In genomic region chr4:72568959-72569718, GRCh38 we compare ENCODE assay signal across 1 cellular context.
TF ChIP-seq lines count a peak whose summit lies in the region.

ADAMTS3 (minus strand) TSS chr4:72569221; CDS start chr4:72568762, 459 bp downstream.

TF ChIP-seq in K562, 482 proteins besides CTCF, POLR2A, EP300 and RAD21 (continued from another document and continues in another):
- TF ChIP-seq, protein P1, sequence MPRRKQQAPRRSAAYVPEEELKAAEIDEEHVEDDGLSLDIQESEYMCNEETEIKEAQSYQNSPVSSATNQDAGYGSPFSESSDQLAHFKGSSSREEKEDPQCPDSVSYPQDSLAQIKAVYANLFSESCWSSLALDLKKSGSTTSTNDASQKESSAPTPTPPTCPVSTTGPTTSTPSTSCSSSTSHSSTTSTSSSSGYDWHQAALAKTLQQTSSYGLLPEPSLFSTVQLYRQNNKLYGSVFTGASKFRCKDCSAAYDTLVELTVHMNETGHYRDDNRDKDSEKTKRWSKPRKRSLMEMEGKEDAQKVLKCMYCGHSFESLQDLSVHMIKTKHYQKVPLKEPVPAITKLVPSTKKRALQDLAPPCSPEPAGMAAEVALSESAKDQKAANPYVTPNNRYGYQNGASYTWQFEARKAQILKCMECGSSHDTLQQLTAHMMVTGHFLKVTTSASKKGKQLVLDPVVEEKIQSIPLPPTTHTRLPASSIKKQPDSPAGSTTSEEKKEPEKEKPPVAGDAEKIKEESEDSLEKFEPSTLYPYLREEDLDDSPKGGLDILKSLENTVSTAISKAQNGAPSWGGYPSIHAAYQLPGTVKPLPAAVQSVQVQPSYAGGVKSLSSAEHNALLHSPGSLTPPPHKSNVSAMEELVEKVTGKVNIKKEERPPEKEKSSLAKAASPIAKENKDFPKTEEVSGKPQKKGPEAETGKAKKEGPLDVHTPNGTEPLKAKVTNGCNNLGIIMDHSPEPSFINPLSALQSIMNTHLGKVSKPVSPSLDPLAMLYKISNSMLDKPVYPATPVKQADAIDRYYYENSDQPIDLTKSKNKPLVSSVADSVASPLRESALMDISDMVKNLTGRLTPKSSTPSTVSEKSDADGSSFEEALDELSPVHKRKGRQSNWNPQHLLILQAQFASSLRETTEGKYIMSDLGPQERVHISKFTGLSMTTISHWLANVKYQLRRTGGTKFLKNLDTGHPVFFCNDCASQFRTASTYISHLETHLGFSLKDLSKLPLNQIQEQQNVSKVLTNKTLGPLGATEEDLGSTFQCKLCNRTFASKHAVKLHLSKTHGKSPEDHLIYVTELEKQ (CRISPR knock-in tag; IDR thresholded peaks at IDR 0.05) = no peak
- TF ChIP-seq KDM1A (IDR thresholded peaks at IDR 0.05) (0 out of 4 replicates have a peak, but pooled peaks of 1 of the 2 experiments have one; percentile 27), NR4A1 (CRISPR knock-in tag; IDR thresholded peaks at IDR 0.05) (no peak), NR4A1 (tag; IDR thresholded peaks at IDR 0.05) (no peak), BMI1 (IDR thresholded peaks at IDR 0.05; ENCODE audit: low read length) (no peak), C11orf30 (IDR thresholded peaks at IDR 0.05; ENCODE audit: low read depth) (no peak), SRSF9 (IDR thresholded peaks at IDR 0.05; ENCODE audit: borderline replicate concordance, low read depth, low read length) (no peak), TBP (optimal IDR thresholded peaks at IDR 0.05; ENCODE audit: low read depth, low read length) (peak; percentile 81), JUN (IDR thresholded peaks at IDR 0.05; ENCODE audit: borderline replicate concordance, low read depth, low read length) (no peak), JUN (CRISPR knock-in tag; IDR thresholded peaks at IDR 0.05; ENCODE audit: borderline replicate concordance) (no peak), ARID3A (IDR thresholded peaks at IDR 0.05; ENCODE audit: borderline replicate concordance, low read depth, low read length) (no peak), CBFB (CRISPR knock-in tag; IDR thresholded peaks at IDR 0.05) (no peak), RHOXF2B (CRISPR knock-in tag; conservative IDR thresholded peaks at IDR 0.05) (no peak), HMGXB4 (CRISPR knock-in tag; IDR thresholded peaks at IDR 0.05) (peak; percentile 69; the same call in 1 of the 2 replicates), ZBTB1 (CRISPR knock-in tag; IDR thresholded peaks at IDR 0.05; ENCODE audit: borderline replicate concordance, low read depth) (no peak), YY1 (IDR thresholded peaks at IDR 0.05; ENCODE audit: borderline replicate concordance in 1 of 3, control insufficient read depth in 1 of 3, extremely low read depth in 1 of 3, insufficient read depth in 3 of 3, insufficient read length in 1 of 3, insufficient replicate concordance in 2 of 3, low read depth in 1 of 3, low read length in 2 of 3) (peak in 2 of 3 experiments; percentile 45 to 69), CHD4 (IDR thresholded peaks at IDR 0.05; ENCODE audit: insufficient read depth, insufficient replicate concordance, low read depth, low read length, poor library complexity, severe bottlenecking) (no peak), BDP1 (IDR thresholded peaks at IDR 0.05; ENCODE audit: insufficient read depth, insufficient read length) (no peak), ZNF707 (CRISPR knock-in tag; conservative IDR thresholded peaks at IDR 0.05) (no peak), ZNF644 (tag; IDR thresholded peaks at IDR 0.05; ENCODE audit: low read depth) (no peak), NFIC (IDR thresholded peaks at IDR 0.05) (no peak), ZNF146 (CRISPR knock-in tag; IDR thresholded peaks at IDR 0.05; ENCODE audit: unreplicated experiment) (no peak), ZNF23 (CRISPR knock-in tag; IDR thresholded peaks at IDR 0.05) (no peak), MTA2 (IDR thresholded peaks at IDR 0.05; ENCODE audit: low read depth) (peak; percentile 40; the same call in 1 of the 2 replicates), STAT5A (IDR thresholded peaks at IDR 0.05; ENCODE audit: borderline replicate concordance, low read length) (no peak), ATF4 (CRISPR knock-in tag; IDR thresholded peaks at IDR 0.05) (no peak), EWSR1 (IDR thresholded peaks at IDR 0.05; ENCODE audit: borderline replicate concordance, low read depth, partially characterized antibody) (no peak), CAMTA2 (CRISPR knock-in tag; conservative IDR thresholded peaks at IDR 0.05) (no peak), ILK (tag; IDR thresholded peaks at IDR 0.05; ENCODE audit: borderline replicate concordance, low read depth) (no peak), TAF15 (IDR thresholded peaks at IDR 0.05; ENCODE audit: low read depth, low read length) (no peak), TAF1 (IDR thresholded peaks at IDR 0.05; ENCODE audit: control insufficient read depth, extremely low read depth, insufficient read depth, low read length, severe bottlenecking) (peak; percentile 82), ARNT (IDR thresholded peaks at IDR 0.05) (peak in 1 of 2 experiments; percentile 44; a peak in 1 of 4 replicates), NRF1 (conservative IDR thresholded peaks at IDR 0.05 in 1 of 2, IDR thresholded peaks at IDR 0.05 in 1 of 2) (peak; percentile 52 to 54; a peak in 2 of 4 replicates), RFX5 (IDR thresholded peaks at IDR 0.05; ENCODE audit: low read depth, low read length) (no peak), CBX8 (IDR thresholded peaks at IDR 0.05; ENCODE audit: borderline replicate concordance, extremely low read depth, low read depth, low read length, poor library complexity, severe bottlenecking) (no peak), LEF1 (IDR thresholded peaks at IDR 0.05) (peak; percentile 19), ZNF586 (CRISPR knock-in tag; conservative IDR thresholded peaks at IDR 0.05) (no peak), MCM2 (IDR thresholded peaks at IDR 0.05; ENCODE audit: low read depth) (no peak), MEIS2 (IDR thresholded peaks at IDR 0.05; ENCODE audit: partially characterized antibody) (peak; percentile 60), CTBP1 (IDR thresholded peaks at IDR 0.05; ENCODE audit: borderline replicate concordance) (peak; percentile 60; the same call in 1 of the 2 replicates), ZNF785 (CRISPR knock-in tag; IDR thresholded peaks at IDR 0.05) (no peak), HNRNPL (IDR thresholded peaks at IDR 0.05; ENCODE audit: low read depth, low read length) (no peak), HNRNPLL (IDR thresholded peaks at IDR 0.05; ENCODE audit: low read depth, low read length, poor library complexity, severe bottlenecking) (peak; percentile 79), GABPA (tag; conservative IDR thresholded peaks at IDR 0.05; ENCODE audit: low read depth) (no peak), TCF7 (IDR thresholded peaks at IDR 0.05; ENCODE audit: borderline replicate concordance) (no peak)
- TF ChIP-seq, protein P2, sequence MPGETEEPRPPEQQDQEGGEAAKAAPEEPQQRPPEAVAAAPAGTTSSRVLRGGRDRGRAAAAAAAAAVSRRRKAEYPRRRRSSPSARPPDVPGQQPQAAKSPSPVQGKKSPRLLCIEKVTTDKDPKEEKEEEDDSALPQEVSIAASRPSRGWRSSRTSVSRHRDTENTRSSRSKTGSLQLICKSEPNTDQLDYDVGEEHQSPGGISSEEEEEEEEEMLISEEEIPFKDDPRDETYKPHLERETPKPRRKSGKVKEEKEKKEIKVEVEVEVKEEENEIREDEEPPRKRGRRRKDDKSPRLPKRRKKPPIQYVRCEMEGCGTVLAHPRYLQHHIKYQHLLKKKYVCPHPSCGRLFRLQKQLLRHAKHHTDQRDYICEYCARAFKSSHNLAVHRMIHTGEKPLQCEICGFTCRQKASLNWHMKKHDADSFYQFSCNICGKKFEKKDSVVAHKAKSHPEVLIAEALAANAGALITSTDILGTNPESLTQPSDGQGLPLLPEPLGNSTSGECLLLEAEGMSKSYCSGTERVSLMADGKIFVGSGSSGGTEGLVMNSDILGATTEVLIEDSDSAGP (CRISPR knock-in tag; IDR thresholded peaks at IDR 0.05) = no peak
- TF ChIP-seq, protein P3, sequence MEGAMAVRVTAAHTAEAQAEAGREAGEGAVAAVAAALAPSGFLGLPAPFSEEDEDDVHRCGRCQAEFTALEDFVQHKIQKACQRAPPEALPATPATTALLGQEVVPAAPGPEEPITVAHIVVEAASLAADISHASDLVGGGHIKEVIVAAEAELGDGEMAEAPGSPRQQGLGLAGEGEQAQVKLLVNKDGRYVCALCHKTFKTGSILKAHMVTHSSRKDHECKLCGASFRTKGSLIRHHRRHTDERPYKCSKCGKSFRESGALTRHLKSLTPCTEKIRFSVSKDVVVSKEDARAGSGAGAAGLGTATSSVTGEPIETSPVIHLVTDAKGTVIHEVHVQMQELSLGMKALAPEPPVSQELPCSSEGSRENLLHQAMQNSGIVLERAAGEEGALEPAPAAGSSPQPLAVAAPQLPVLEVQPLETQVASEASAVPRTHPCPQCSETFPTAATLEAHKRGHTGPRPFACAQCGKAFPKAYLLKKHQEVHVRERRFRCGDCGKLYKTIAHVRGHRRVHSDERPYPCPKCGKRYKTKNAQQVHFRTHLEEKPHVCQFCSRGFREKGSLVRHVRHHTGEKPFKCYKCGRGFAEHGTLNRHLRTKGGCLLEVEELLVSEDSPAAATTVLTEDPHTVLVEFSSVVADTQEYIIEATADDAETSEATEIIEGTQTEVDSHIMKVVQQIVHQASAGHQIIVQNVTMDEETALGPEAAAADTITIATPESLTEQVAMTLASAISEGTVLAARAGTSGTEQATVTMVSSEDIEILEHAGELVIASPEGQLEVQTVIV (CRISPR knock-in tag; IDR thresholded peaks at IDR 0.05; ENCODE audit: borderline replicate concordance) = no peak
- TF ChIP-seq, protein P4, sequence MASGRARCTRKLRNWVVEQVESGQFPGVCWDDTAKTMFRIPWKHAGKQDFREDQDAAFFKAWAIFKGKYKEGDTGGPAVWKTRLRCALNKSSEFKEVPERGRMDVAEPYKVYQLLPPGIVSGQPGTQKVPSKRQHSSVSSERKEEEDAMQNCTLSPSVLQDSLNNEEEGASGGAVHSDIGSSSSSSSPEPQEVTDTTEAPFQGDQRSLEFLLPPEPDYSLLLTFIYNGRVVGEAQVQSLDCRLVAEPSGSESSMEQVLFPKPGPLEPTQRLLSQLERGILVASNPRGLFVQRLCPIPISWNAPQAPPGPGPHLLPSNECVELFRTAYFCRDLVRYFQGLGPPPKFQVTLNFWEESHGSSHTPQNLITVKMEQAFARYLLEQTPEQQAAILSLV (tag; IDR thresholded peaks at IDR 0.05) = no peak
- TF ChIP-seq, protein P5, sequence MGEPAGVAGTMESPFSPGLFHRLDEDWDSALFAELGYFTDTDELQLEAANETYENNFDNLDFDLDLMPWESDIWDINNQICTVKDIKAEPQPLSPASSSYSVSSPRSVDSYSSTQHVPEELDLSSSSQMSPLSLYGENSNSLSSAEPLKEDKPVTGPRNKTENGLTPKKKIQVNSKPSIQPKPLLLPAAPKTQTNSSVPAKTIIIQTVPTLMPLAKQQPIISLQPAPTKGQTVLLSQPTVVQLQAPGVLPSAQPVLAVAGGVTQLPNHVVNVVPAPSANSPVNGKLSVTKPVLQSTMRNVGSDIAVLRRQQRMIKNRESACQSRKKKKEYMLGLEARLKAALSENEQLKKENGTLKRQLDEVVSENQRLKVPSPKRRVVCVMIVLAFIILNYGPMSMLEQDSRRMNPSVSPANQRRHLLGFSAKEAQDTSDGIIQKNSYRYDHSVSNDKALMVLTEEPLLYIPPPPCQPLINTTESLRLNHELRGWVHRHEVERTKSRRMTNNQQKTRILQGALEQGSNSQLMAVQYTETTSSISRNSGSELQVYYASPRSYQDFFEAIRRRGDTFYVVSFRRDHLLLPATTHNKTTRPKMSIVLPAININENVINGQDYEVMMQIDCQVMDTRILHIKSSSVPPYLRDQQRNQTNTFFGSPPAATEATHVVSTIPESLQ (CRISPR knock-in tag; IDR thresholded peaks at IDR 0.05) = no peak
- TF ChIP-seq, protein P6, sequence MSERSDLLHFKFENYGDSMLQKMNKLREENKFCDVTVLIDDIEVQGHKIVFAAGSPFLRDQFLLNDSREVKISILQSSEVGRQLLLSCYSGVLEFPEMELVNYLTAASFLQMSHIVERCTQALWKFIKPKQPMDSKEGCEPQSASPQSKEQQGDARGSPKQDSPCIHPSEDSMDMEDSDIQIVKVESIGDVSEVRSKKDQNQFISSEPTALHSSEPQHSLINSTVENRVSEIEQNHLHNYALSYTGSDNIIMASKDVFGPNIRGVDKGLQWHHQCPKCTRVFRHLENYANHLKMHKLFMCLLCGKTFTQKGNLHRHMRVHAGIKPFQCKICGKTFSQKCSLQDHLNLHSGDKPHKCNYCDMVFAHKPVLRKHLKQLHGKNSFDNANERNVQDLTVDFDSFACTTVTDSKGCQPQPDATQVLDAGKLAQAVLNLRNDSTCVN (CRISPR knock-in tag; IDR thresholded peaks at IDR 0.05) = no peak
